ENCODE assay signal across 9 cellular contexts in the genomic region with DNA sequence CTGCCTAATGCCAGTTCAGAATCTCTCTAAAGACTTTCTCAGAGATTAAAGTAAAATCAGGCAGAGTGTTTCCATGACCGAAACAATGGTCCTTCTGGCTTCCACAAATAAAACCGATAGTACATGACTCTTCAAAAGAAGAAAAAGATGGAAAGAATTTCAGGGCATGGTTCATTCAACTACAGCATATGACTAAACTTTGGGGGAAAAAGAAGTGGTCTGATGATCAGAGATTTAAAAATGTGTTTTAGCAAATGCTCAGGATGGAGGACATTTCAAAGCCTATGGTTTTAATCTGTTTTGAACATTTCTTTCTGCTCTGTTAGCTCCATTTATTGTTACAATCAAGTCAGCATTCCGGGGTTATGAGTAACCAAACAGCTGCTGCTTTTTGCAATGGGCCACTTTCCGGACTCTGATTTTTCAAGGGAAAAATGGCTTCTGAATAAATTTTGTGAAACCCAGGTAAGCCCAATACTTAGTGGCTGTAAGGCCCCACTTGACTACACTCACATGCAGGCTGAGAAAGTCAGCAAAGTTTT.
DNase-seq lines count a peak whose midpoint lies in the region; ATAC-seq and TF ChIP-seq lines count a peak whose summit lies in the region.
"Had no signal": no experiment of that assay in that cellular context is flagged by ENCODE, and none has a peak within 500 bp of the region (broad histone marks: within the 10 kb centered on the region; RNA-seq: fewer than 3 reads in every experiment).

No MANE protein-coding gene starts in this region.

- TF ChIP-seq CTCF in epithelial cell of esophagus (IDR thresholded peaks at IDR 0.05; ENCODE audit: insufficient read depth, low read depth, low read length, missing control alignments) (no peak), mesothelial cell of epicardium (IDR thresholded peaks at IDR 0.05; ENCODE audit: unreplicated experiment) (no peak)

- peak overlapping the region; percentile 74 for H3K27ac Mint-ChIP-seq in mesothelial cell of epicardium
- H3K27ac Mint-ChIP-seq in naive thymus-derived CD8-positive, alpha-beta T cell, result no peak overlapping the region

- H3K36me3 Mint-ChIP-seq in mesothelial cell of epicardium, result peaks cover 3% of the 10 kb centered on the region
- H3K36me3 Mint-ChIP-seq in naive thymus-derived CD8-positive, alpha-beta T cell, result peaks cover 0 to 13% (median 6%) of the 10 kb centered on the region in 3 donors

- no peaks in the 10 kb centered on the region for H3K27me3 Mint-ChIP-seq in mesothelial cell of epicardium (ENCODE audit: low read depth)
- H3K27me3 Mint-ChIP-seq in naive thymus-derived CD8-positive, alpha-beta T cell, result no peaks in the 10 kb centered on the region

- H3K36me3 ChIP-seq in H7 (replicated peaks; ENCODE audit: control insufficient read depth, insufficient read depth, low read length), result no peaks in the 10 kb centered on the region

- ATAC-seq in Right ventricle myocardium inferior, result peak; percentile 50
- ATAC-seq in naive thymus-derived CD8-positive, alpha-beta T cell, result no peak

- POLR2A ChIA-PET in naive thymus-derived CD8-positive, alpha-beta T cell (lab: Charles Lee), result no interaction called here

- peaks cover 12% of the 10 kb centered on the region for H3K4me1 Mint-ChIP-seq in mesothelial cell of epicardium
- H3K4me1 Mint-ChIP-seq in naive thymus-derived CD8-positive, alpha-beta T cell, result no peaks in the 10 kb centered on the region

- DNase-seq in Right ventricle myocardium inferior (ENCODE audit: missing footprints) (no peak), cardiac septum (ENCODE audit: low spot score) (no peak), epithelial cell of esophagus (ENCODE audit: low read depth) (peak; percentile 47), mesothelial cell of epicardium (ENCODE audit: low spot score in 2 of 2, unreplicated experiment in 2 of 2) (no peak), HUDEP-2 (lab: John Stamatoyannopoulos, UW; ENCODE audit: unreplicated experiment in 76 of 76) (no peak), GM19238 (ENCODE audit: insufficient read length, low spot score) (no peak), H7 (no peak)
- no peak for DNase-seq in naive thymus-derived CD8-positive, alpha-beta T cell
- DNase-seq: stimulated activated CD4-positive, alpha-beta T cell treated with anti-CD3 and anti-CD28 coated beads, Interleukin-2, amount 100 ng/mL, for 24 hours had no signal

- no peaks in the 10 kb centered on the region for H3K27me3 ChIP-seq in H7 (ENCODE audit: control insufficient read depth, insufficient read depth, low read length)

- intact Hi-C loops in Right ventricle myocardium inferior (cut with DNase I) (no loop called here), cardiac septum (cut with DNase I) (no loop called here)

- no peak overlapping the region for H3K4me3 Mint-ChIP-seq in mesothelial cell of epicardium
- H3K4me3 Mint-ChIP-seq in naive thymus-derived CD8-positive, alpha-beta T cell, result no peak overlapping the region

- peaks cover 4% of the 10 kb centered on the region for H3K9me3 Mint-ChIP-seq in mesothelial cell of epicardium
- H3K9me3 Mint-ChIP-seq in naive thymus-derived CD8-positive, alpha-beta T cell, result no peaks in the 10 kb centered on the region

- no peak overlapping the region for H3K4me3 ChIP-seq in epithelial cell of esophagus (ENCODE audit: low read length)
- no peak overlapping the region for H3K4me3 ChIP-seq in H7 (ENCODE audit: insufficient read depth, low read depth, low read length)
